ENCODE assay signal across 8 cellular contexts in the genomic region with DNA sequence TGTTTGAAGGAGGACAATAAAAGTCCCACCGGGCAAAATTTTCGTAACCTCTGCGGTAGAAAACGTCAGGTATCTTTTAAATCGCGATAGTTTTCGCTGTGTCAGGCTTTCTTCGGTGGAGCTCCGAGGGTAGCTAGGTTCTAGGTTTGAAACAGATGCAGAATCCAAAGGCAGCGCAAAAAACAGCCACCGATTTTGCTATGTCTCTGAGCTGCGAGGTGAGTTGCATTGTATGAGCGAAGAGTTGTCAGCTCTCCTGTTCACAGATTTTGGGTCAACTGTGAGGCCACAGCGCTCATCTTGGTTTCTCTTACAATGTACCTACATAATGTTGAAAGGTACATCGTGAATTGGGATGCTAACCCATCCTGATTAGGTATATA.
A peak's percentile ranks its signal among the peaks of the same experiment; 100 is the strongest.
DNase-seq lines count a peak whose midpoint lies in the region; ATAC-seq and TF ChIP-seq lines count a peak whose summit lies in the region.

No MANE protein-coding gene starts in this region.

- peak; percentile 35 for DNase-seq in EH (ENCODE audit: low read depth)
- DNase-seq in NCI-H69 (lab: John Stamatoyannopoulos, UW) = peak; percentile 40
- DNase-seq in astrocyte of the hippocampus (ENCODE audit: low read depth, low spot score) = peak; percentile 51
- DNase-seq in islet precursor cell = peak; percentile 69
- peak; percentile 14 for DNase-seq in stimulated activated naive CD4-positive, alpha-beta T cell treated with Interleukin-2 at 50 U/mL for 16 hours (lab: John Stamatoyannopoulos, UW)
- no peak for DNase-seq in GM13976 (ENCODE audit: low spot score)

- ATAC-seq in HG03097 (IDR thresholded peaks at IDR 0.05; ENCODE audit: low FRiP score, unreplicated experiment) (no peak), GM18868 (IDR thresholded peaks at IDR 0.05; ENCODE audit: unreplicated experiment) (no peak)

- in situ Hi-C loops in GM13976 (cut with MboI; ENCODE audit: low sequenced_read_pairs, unreplicated experiment) = loop anchor here (25.0 kb wide), 1 partner anchor 416 kb away; a partner anchor contains a TSS

- TF ChIP-seq CTCF in GM13976 (IDR thresholded peaks at IDR 0.05; ENCODE audit: borderline replicate concordance, control extremely low read depth, extremely low read depth, insufficient read depth, missing control alignments) = no peak
